Comparison of ENCODE assay signal across 1 cellular context in the genomic region with DNA sequence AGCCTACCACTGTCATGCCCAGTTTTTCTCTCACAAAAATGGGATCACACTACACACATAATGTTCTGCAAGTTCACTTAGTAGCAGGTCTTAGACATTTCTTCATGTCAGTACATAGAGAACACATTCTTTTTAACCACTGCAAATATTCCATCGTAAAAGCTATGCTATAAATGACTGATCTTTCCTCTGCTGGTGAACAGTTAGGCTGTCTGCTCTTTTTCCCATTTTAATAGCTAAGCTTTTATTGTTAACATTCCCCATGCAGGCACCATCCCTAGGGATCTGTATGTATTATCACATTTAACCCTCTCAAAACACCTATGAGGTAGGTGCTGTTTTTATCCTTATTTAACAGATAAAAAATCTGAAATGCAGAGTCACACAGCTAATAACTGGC.
TF ChIP-seq lines count a peak whose summit lies in the region.

No MANE protein-coding gene starts in this region.

TF ChIP-seq in HepG2, 621 proteins besides CTCF, POLR2A, EP300 and RAD21:
- TF ChIP-seq, protein P1, sequence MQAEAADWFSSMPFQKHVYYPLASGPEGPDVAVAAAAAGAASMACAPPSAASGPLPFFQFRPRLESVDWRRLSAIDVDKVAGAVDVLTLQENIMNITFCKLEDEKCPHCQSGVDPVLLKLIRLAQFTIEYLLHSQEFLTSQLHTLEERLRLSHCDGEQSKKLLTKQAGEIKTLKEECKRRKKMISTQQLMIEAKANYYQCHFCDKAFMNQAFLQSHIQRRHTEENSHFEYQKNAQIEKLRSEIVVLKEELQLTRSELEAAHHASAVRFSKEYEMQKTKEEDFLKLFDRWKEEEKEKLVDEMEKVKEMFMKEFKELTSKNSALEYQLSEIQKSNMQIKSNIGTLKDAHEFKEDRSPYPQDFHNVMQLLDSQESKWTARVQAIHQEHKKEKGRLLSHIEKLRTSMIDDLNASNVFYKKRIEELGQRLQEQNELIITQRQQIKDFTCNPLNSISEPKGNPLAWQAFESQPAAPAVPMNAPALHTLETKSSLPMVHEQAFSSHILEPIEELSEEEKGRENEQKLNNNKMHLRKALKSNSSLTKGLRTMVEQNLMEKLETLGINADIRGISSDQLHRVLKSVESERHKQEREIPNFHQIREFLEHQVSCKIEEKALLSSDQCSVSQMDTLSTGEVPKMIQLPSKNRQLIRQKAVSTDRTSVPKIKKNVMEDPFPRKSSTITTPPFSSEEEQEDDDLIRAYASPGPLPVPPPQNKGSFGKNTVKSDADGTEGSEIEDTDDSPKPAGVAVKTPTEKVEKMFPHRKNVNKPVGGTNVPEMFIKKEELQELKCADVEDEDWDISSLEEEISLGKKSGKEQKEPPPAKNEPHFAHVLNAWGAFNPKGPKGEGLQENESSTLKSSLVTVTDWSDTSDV (CRISPR knock-in tag; IDR thresholded peaks at IDR 0.05), result no peak
- TF ChIP-seq TBX2 (CRISPR knock-in tag; IDR thresholded peaks at IDR 0.05; ENCODE audit: borderline replicate concordance), result no peak
- no peak for TF ChIP-seq ZBTB3 (CRISPR knock-in tag; IDR thresholded peaks at IDR 0.05; ENCODE audit: borderline replicate concordance, low read depth)
- no peak for TF ChIP-seq CHD4 (IDR thresholded peaks at IDR 0.05; ENCODE audit: borderline replicate concordance, low read length)
- no peak for TF ChIP-seq HCFC1 (IDR thresholded peaks at IDR 0.05; ENCODE audit: low read depth, low read length)
- TF ChIP-seq PAF1 (CRISPR knock-in tag; IDR thresholded peaks at IDR 0.05), result no peak
- TF ChIP-seq CAMTA2 (CRISPR knock-in tag; IDR thresholded peaks at IDR 0.05; ENCODE audit: borderline replicate concordance), result no peak
- no peak for TF ChIP-seq ZIK1 (CRISPR knock-in tag; IDR thresholded peaks at IDR 0.05; ENCODE audit: borderline replicate concordance, low read depth)
- TF ChIP-seq KLF12 (CRISPR knock-in tag; IDR thresholded peaks at IDR 0.05; ENCODE audit: borderline replicate concordance), result no peak
- TF ChIP-seq ZSCAN9 (CRISPR knock-in tag; IDR thresholded peaks at IDR 0.05; ENCODE audit: borderline replicate concordance), result no peak
- no peak for TF ChIP-seq ZZZ3 (CRISPR knock-in tag; IDR thresholded peaks at IDR 0.05; ENCODE audit: borderline replicate concordance)
- TF ChIP-seq PHF21A (CRISPR knock-in tag; IDR thresholded peaks at IDR 0.05), result no peak
- TF ChIP-seq, protein P2, sequence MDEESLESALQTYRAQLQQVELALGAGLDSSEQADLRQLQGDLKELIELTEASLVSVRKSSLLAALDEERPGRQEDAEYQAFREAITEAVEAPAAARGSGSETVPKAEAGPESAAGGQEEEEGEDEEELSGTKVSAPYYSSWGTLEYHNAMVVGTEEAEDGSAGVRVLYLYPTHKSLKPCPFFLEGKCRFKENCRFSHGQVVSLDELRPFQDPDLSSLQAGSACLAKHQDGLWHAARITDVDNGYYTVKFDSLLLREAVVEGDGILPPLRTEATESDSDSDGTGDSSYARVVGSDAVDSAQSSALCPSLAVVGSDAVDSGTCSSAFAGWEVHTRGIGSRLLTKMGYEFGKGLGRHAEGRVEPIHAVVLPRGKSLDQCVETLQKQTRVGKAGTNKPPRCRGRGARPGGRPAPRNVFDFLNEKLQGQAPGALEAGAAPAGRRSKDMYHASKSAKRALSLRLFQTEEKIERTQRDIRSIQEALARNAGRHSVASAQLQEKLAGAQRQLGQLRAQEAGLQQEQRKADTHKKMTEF (CRISPR knock-in tag; IDR thresholded peaks at IDR 0.05), result no peak
- TF ChIP-seq NFIC (IDR thresholded peaks at IDR 0.05; ENCODE audit: low read length), result no peak
